In the genomic region with DNA sequence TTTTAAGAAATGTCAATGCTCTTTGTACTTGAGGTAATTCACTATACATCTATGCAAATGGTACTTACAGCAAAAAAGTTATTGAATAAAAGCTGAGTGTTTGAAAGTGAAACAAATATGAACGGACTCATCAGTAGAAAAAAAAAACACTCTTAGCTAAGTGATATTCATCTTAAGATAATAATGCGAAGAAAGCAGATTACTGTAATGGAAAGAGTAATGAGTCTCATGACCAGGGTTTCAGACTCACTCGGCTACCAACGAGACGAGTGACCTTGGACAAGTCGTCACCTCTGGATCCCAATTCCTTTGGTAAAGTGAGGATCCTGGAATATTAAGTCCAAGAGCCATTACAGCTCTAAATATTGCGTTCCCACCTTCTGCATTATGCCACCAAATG, we compare ENCODE assay signal across 14 cellular contexts. TPM values are rescaled to one million over a fixed set of nuclear protein-coding genes. Genes with fewer than 3 reads are reported as not detected.
DNase-seq lines count a peak whose midpoint lies in the region; ATAC-seq, FAIRE-seq and TF ChIP-seq lines count a peak whose summit lies in the region.
"Had no signal": no experiment of that assay in that cellular context is flagged by ENCODE, and none has a peak within 500 bp of the region (broad histone marks: within the 10 kb centered on the region; RNA-seq: fewer than 3 reads in every experiment).

No MANE protein-coding gene starts in this region.

- H3K27me3 ChIP-seq in breast epithelium (no peaks in the 10 kb centered on the region), K562 (ENCODE audit: control insufficient read depth in 2 of 2, insufficient read depth in 2 of 2, low read length in 2 of 2) (no peaks in the 10 kb centered on the region), tibial artery (no peaks in the 10 kb centered on the region)
- H3K27me3 ChIP-seq: neural progenitor cell had no signal

- peak overlapping the region in 1 of 2 donors; percentile 6 for H3K27ac ChIP-seq in breast epithelium
- H3K27ac ChIP-seq in K562 (ENCODE audit: extremely low read depth, low read depth, low read length): peak overlapping the region; percentile 53
- peak overlapping the region in 1 of 2 donors; percentile 46 for H3K27ac ChIP-seq in tibial artery
- H3K27ac ChIP-seq: neural progenitor cell had no signal

- peak overlapping the region in 1 of 2 experiments; percentile 71; a peak in 2 of 4 replicates for H3K9ac ChIP-seq in K562 (ENCODE audit: insufficient read depth in 1 of 2, low read depth in 2 of 2, low read length in 2 of 2)
- H3K9ac ChIP-seq: neural progenitor cell had no signal

- no peaks in the 10 kb centered on the region for H3K36me3 ChIP-seq in breast epithelium
- no peaks in the 10 kb centered on the region for H3K36me3 ChIP-seq in K562 (ENCODE audit: control insufficient read depth, insufficient read depth, low read length)
- H3K36me3 ChIP-seq in tibial artery: no peaks in the 10 kb centered on the region
- H3K36me3 ChIP-seq: neural progenitor cell had no signal

- peaks cover 73% of the 10 kb centered on the region for H3K79me2 ChIP-seq in K562 (ENCODE audit: control insufficient read depth, insufficient read depth, low read length)

- H3K27me3 Mint-ChIP-seq in MCF 10A (ENCODE audit: insufficient read depth, unreplicated experiment): no peaks in the 10 kb centered on the region
- H3K27me3 Mint-ChIP-seq in mesothelial cell of epicardium (ENCODE audit: low read depth): no peaks in the 10 kb centered on the region
- H3K27me3 Mint-ChIP-seq: stimulated activated naive B cell treated with anti-CD40 and anti-IgM and Interleukin-4, amounts not matched to agents 10 μg/mL and 1 μg/mL and 100 μg/mL, for 72 hours had no signal

- peak overlapping the region; percentile 79 for H3K4me3 Mint-ChIP-seq in MCF 10A (ENCODE audit: unreplicated experiment)
- peak overlapping the region; percentile 4 for H3K4me3 Mint-ChIP-seq in mesothelial cell of epicardium
- H3K4me3 Mint-ChIP-seq: neural progenitor cell; stimulated activated naive B cell treated with anti-CD40 and anti-IgM and Interleukin-4, amounts not matched to agents 10 μg/mL and 1 μg/mL and 100 μg/mL, for 72 hours had no signal

- no peaks in the 10 kb centered on the region for H3K9me3 Mint-ChIP-seq in MCF 10A (ENCODE audit: unreplicated experiment)
- H3K9me3 Mint-ChIP-seq in mesothelial cell of epicardium: peaks cover 7% of the 10 kb centered on the region

- no peak for TF ChIP-seq POLR2A in breast epithelium (IDR thresholded peaks at IDR 0.05)
- no peak for TF ChIP-seq POLR2A in K562 (conservative IDR thresholded peaks at IDR 0.05)

- no peak for TF ChIP-seq EP300 in K562 (IDR thresholded peaks at IDR 0.05; ENCODE audit: low read length)

- H3K4me1 ChIP-seq in breast epithelium: peaks cover 11 to 12% of the 10 kb centered on the region in 2 donors
- H3K4me1 ChIP-seq in K562 (replicated peaks in 1 of 2; ENCODE audit: control insufficient read depth in 2 of 2, insufficient read depth in 2 of 2, low read length in 2 of 2): peaks cover 12 to 39% of the 10 kb centered on the region in 2 experiments; a peak in 4 of 5 replicates
- peaks cover 0 to 89% (median 45%) of the 10 kb centered on the region in 4 donors for H3K4me1 ChIP-seq in tibial artery

- H3K27ac Mint-ChIP-seq in MCF 10A (ENCODE audit: low read depth, unreplicated experiment) (peak overlapping the region; percentile 80), mesothelial cell of epicardium (peak overlapping the region; percentile 94)
- H3K27ac Mint-ChIP-seq: neural progenitor cell; stimulated activated naive B cell treated with anti-CD40 and anti-IgM and Interleukin-4, amounts not matched to agents 10 μg/mL and 1 μg/mL and 100 μg/mL, for 72 hours had no signal

- intact Hi-C loops in MCF 10A (cut with micrococcal nuclease): loop anchor here (2.0 kb wide), 1 partner anchor 337 kb away; no protein-coding TSS in a partner anchor
- intact Hi-C loops in breast epithelium (cut with DNase I; ENCODE audit: low total_unique reads): no loop called here
- intact Hi-C loops in K562 (cut with micrococcal nuclease): no loop called here
- intact Hi-C loops in tibial artery (cut with DNase I; ENCODE audit: low total_unique reads): no loop called here

- POLR2A ChIA-PET in MCF 10A (lab: Yijun Ruan, JAX): interaction anchor here (0.6 to 3.5 kb wide), 7 partner anchors 10 to 123 kb away, joined by 3 to 12 read pairs (median 5); no protein-coding TSS in a partner anchor
- POLR2A ChIA-PET in K562 (lab: Yijun Ruan, JAX): no interaction called here

- TF ChIP-seq CTCF in MCF 10A (IDR thresholded peaks at IDR 0.05; ENCODE audit: unreplicated experiment) (no peak), breast epithelium (IDR thresholded peaks at IDR 0.05) (no peak), K562 (IDR thresholded peaks at IDR 0.05 in 2 of 3, conservative IDR thresholded peaks at IDR 0.05 in 1 of 3; ENCODE audit: insufficient read depth in 2 of 3, low read depth in 1 of 3, low read length in 3 of 3) (no peak), mesothelial cell of epicardium (IDR thresholded peaks at IDR 0.05; ENCODE audit: unreplicated experiment) (no peak), tibial artery (IDR thresholded peaks at IDR 0.05) (no peak)

- H3K4me3 ChIP-seq in breast epithelium (peak overlapping the region in 1 of 3 donors; percentile 21), K562 (peak overlapping the region; percentile 42), tibial artery (peak overlapping the region; percentile 40 to 41)
- H3K4me3 ChIP-seq: neural progenitor cell had no signal

- H3K36me3 Mint-ChIP-seq in MCF 10A (ENCODE audit: insufficient read depth, unreplicated experiment) (peaks cover 32% of the 10 kb centered on the region), mesothelial cell of epicardium (peaks cover 6% of the 10 kb centered on the region)

- peaks cover 6% of the 10 kb centered on the region; the same call in 1 of the 2 replicates for H4K20me1 ChIP-seq in K562 (replicated peaks; ENCODE audit: control insufficient read depth, insufficient read depth, low read length)

- WGBS in K562 (ENCODE audit: insufficient coverage, low coverage, missing lambda C conversion rate): 2% methylated on average over 5 of the region's 7 CpGs

- no peak overlapping the region for H2AFZ ChIP-seq in K562 (ENCODE audit: low read depth, low read length)
- H2AFZ ChIP-seq: neural progenitor cell had no signal

- no peak for TF ChIP-seq RAD21 in K562 (CRISPR knock-in tag; conservative IDR thresholded peaks at IDR 0.05 in 1 of 2, IDR thresholded peaks at IDR 0.05 in 1 of 2)

- peak overlapping the region; percentile 83 for H3K4me2 ChIP-seq in K562 (ENCODE audit: insufficient read depth, low read length)
- H3K4me2 ChIP-seq: neural progenitor cell had no signal

- no peaks in the 10 kb centered on the region for H3K9me1 ChIP-seq in K562 (ENCODE audit: control insufficient read depth, insufficient read depth, low read length)

- H3K9me3 ChIP-seq in breast epithelium: no peaks in the 10 kb centered on the region
- H3K9me3 ChIP-seq in K562 (replicated peaks; ENCODE audit: control insufficient read depth, insufficient read depth, low read depth, low read length): no peaks in the 10 kb centered on the region
- H3K9me3 ChIP-seq in tibial artery: no peaks in the 10 kb centered on the region

- ATAC-seq in K562: no peak
- no peak for ATAC-seq in GM18498 (IDR thresholded peaks at IDR 0.05; ENCODE audit: unreplicated experiment)
- ATAC-seq: stimulated activated naive B cell treated with anti-CD40 and anti-IgM and Interleukin-4, amounts not matched to agents 10 μg/mL and 1 μg/mL and 100 μg/mL, for 72 hours had no signal

- BruUV-seq in MCF 10A (replicated peaks; lab: Mats Ljungman, UMichigan) (no TSS peak), K562 (replicated peaks; lab: Mats Ljungman, UMichigan) (no TSS peak)

- H3K4me1 Mint-ChIP-seq in MCF 10A (ENCODE audit: insufficient read depth, unreplicated experiment): peaks cover 70% of the 10 kb centered on the region
- peaks cover 78% of the 10 kb centered on the region for H3K4me1 Mint-ChIP-seq in mesothelial cell of epicardium

- in situ Hi-C loops in K562 (cut with MboI): no loop called here

- CTCF ChIA-PET in MCF 10A (lab: Yijun Ruan, JAX): interaction anchor here (0.9 kb wide), 1 partner anchor 22 kb away, joined by 3 read pairs; no protein-coding TSS in a partner anchor
- CTCF ChIA-PET in K562 (lab: Yijun Ruan, JAX; ENCODE audit: low intra/inter-chr PET ratio): no interaction called here

- no peak for DNase-seq in MCF 10A (ENCODE audit: unreplicated experiment)
- DNase-seq in breast epithelium (ENCODE audit: low spot score in 2 of 2): no peak
- DNase-seq in K562 (ENCODE audit: extremely low read depth in 1 of 4, low spot score in 3 of 4): no peak
- no peak for DNase-seq in mesothelial cell of epicardium (ENCODE audit: low spot score in 2 of 2, unreplicated experiment in 2 of 2)
- no peak for DNase-seq in tibial artery
- DNase-seq in LoVo (ENCODE audit: low spot score): no peak
- DNase-seq in DMS53 (lab: John Stamatoyannopoulos, UW): no peak
- DNase-seq: activated CD8-positive, alpha-beta memory T cell treated with anti-CD3 and anti-CD28 coated beads for 24 hours; amygdala; stimulated activated naive B cell treated with anti-CD40 and anti-IgM and Interleukin-4, amounts not matched to agents 10 μg/mL and 1 μg/mL and 100 μg/mL, for 72 hours had no signal

- FAIRE-seq in K562 (lab: Jason Lieb, UNC): no peak
- FAIRE-seq: GM18507, TTC549 had no signal

TF ChIP-seq in K562, 482 proteins besides CTCF, POLR2A, EP300 and RAD21:
- TF ChIP-seq MIER1 (IDR thresholded peaks at IDR 0.05; ENCODE audit: low read depth) (no peak), ESRRA (IDR thresholded peaks at IDR 0.05; ENCODE audit: borderline replicate concordance, low read depth) (peak; percentile 52; the same call in 1 of the 2 replicates)

RNA-seq across cellular contexts. Expression of a gene that starts 57.0 kb away (rescaled TPM):
- total RNA-seq in MCF 10A (2022): 66.5 and 67.3 TPM in 2 replicates
- 10 to 100 TPM; 43.8 to 82.7 (median 72.4) TPM for total RNA-seq in breast epithelium
- 40.5 and 46.9 TPM in 2 replicates for total RNA-seq in K562 (2011; cell fraction: chromatin; rRNA removed; ENCODE audit: low replicate concordance)
- 24.3 and 27.1 TPM in 2 replicates for total RNA-seq in K562 (2011; cell fraction: nucleolus; rRNA removed)
- 37.3 and 38.1 TPM in 2 replicates for total RNA-seq in K562 (2011; cell fraction: nucleoplasm; rRNA removed)
- total RNA-seq in K562 (2014; rRNA removed): 20.3 and 23.9 TPM in 2 replicates
- total RNA-seq in K562 (2014; rRNA removed; fragmentation: Illumina TruSeq; extraction: Trizol): 18.4 and 19.2 TPM in 2 replicates
- 21.0 TPM in 2 replicates for total RNA-seq in K562 (2015; rRNA removed; fragmentation: Illumina TruSeq; extraction: Trizol)
- 39.1 and 45.1 TPM in 2 replicates for total RNA-seq in K562 (2021)
- 44.4 and 45.1 TPM in 2 replicates for polyA plus RNA-seq in K562 (2011; rRNA removed)
- polyA plus RNA-seq in K562 (2011; cell fraction: cytosol; rRNA removed): 38.0 and 44.7 TPM in 2 replicates
- 53.1 and 58.4 TPM in 2 replicates for polyA plus RNA-seq in K562 (2011; cell fraction: nucleus; rRNA removed)
- 31.0 and 53.1 TPM in 2 replicates for polyA plus RNA-seq in K562 (2012)
- polyA plus RNA-seq in K562 (2014; fragmentation: Illumina TruSeq; extraction: Trizol): 33.5 and 37.5 TPM in 2 replicates
- polyA plus RNA-seq in K562 (2014; fragmentation: Nextera tagmentation; extraction: Ambion mirVana): under 1 TPM; 0.45 to 0.83 TPM
- polyA plus RNA-seq in K562 (2014; rRNA removed): 31.8 and 36.3 TPM in 2 replicates
- 23.9 and 28.8 TPM in 2 replicates for polyA minus RNA-seq in K562 (2011; rRNA and poly(A)+ RNA removed)
- 13.7 and 17.0 TPM in 2 replicates for polyA minus RNA-seq in K562 (2011; cell fraction: cytosol; rRNA and poly(A)+ RNA removed)
- 9.4 and 14.0 TPM in 2 replicates for polyA minus RNA-seq in K562 (2011; cell fraction: nucleus; rRNA and poly(A)+ RNA removed)
- 54.5 to 58.7 TPM (median 56.6 TPM) in 3 replicates for total RNA-seq in mesothelial cell of epicardium
